In the genomic region with DNA sequence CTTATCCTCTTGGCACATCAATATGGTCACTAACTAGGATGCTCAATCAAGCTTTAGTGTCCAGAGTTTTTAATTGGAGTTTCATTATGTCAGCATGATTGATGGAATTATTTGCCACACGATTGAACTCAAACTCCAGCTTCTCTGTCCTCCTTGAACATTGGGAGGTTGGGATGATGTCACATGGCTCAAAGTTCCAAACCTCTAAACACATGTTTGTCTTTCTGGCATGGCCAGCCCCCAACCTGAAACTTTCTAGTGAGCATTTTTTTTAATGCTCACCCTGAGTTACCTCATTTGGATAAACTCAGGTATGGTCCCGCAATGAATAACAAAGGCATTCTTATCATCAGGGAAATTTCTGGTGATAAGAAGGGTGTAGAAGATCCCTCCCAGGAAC, we compare ENCODE assay signal across 1 cellular context.
A peak's percentile ranks its signal among the peaks of the same experiment; 100 is the strongest.
TF ChIP-seq lines count a peak whose summit lies in the region.

No MANE protein-coding gene starts in this region.

TF ChIP-seq in HepG2, 621 proteins besides CTCF, POLR2A, EP300 and RAD21 (continued from another document):
- TF ChIP-seq, protein P1, sequence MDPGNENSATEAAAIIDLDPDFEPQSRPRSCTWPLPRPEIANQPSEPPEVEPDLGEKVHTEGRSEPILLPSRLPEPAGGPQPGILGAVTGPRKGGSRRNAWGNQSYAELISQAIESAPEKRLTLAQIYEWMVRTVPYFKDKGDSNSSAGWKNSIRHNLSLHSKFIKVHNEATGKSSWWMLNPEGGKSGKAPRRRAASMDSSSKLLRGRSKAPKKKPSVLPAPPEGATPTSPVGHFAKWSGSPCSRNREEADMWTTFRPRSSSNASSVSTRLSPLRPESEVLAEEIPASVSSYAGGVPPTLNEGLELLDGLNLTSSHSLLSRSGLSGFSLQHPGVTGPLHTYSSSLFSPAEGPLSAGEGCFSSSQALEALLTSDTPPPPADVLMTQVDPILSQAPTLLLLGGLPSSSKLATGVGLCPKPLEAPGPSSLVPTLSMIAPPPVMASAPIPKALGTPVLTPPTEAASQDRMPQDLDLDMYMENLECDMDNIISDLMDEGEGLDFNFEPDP (CRISPR knock-in tag; conservative IDR thresholded peaks at IDR 0.05), result no peak
- TF ChIP-seq REXO4 (CRISPR knock-in tag; IDR thresholded peaks at IDR 0.05; ENCODE audit: borderline replicate concordance) (no peak), MATR3 (CRISPR knock-in tag; IDR thresholded peaks at IDR 0.05) (no peak), FOXA3 (CRISPR knock-in tag; IDR thresholded peaks at IDR 0.05) (peak; percentile 10; the same call in 1 of the 2 replicates), GATAD2A (CRISPR knock-in tag; IDR thresholded peaks at IDR 0.05) (peak; percentile 59), KDM1A (CRISPR knock-in tag; IDR thresholded peaks at IDR 0.05) (no peak), HMG20A (CRISPR knock-in tag; IDR thresholded peaks at IDR 0.05; ENCODE audit: borderline replicate concordance) (peak; percentile 31; the same call in 1 of the 2 replicates), ONECUT2 (CRISPR knock-in tag; IDR thresholded peaks at IDR 0.05) (no peak), RFXAP (CRISPR knock-in tag; IDR thresholded peaks at IDR 0.05; ENCODE audit: borderline replicate concordance) (no peak), MLLT10 (CRISPR knock-in tag; IDR thresholded peaks at IDR 0.05) (no peak), ZIK1 (CRISPR knock-in tag; IDR thresholded peaks at IDR 0.05; ENCODE audit: borderline replicate concordance, low read depth) (no peak), SKI (IDR thresholded peaks at IDR 0.05; ENCODE audit: partially characterized antibody) (no peak), ZNF547 (CRISPR knock-in tag; IDR thresholded peaks at IDR 0.05) (no peak), CEBPG (CRISPR knock-in tag; IDR thresholded peaks at IDR 0.05) (0 out of 2 replicates have a peak, but pooled peaks have one; percentile 13), MED1 (CRISPR knock-in tag; IDR thresholded peaks at IDR 0.05) (0 out of 2 replicates have a peak, but pooled peaks have one; percentile 40), SOX6 (IDR thresholded peaks at IDR 0.05) (no peak), SOX6 (CRISPR knock-in tag; IDR thresholded peaks at IDR 0.05) (0 out of 2 replicates have a peak, but pooled peaks have one; percentile 21), TBX3 (IDR thresholded peaks at IDR 0.05; ENCODE audit: borderline replicate concordance) (no peak), ESRRA (CRISPR knock-in tag; IDR thresholded peaks at IDR 0.05; ENCODE audit: low read depth) (no peak), ZMYM4 (CRISPR knock-in tag; IDR thresholded peaks at IDR 0.05) (peak; percentile 22; the same call in 1 of the 2 replicates), PHF21A (CRISPR knock-in tag; IDR thresholded peaks at IDR 0.05) (no peak), PHB2 (IDR thresholded peaks at IDR 0.05; ENCODE audit: partially characterized antibody) (no peak), ZFY (CRISPR knock-in tag; IDR thresholded peaks at IDR 0.05) (no peak), HNF4A (CRISPR knock-in tag; IDR thresholded peaks at IDR 0.05) (peak; percentile 69)
- TF ChIP-seq, protein P2, sequence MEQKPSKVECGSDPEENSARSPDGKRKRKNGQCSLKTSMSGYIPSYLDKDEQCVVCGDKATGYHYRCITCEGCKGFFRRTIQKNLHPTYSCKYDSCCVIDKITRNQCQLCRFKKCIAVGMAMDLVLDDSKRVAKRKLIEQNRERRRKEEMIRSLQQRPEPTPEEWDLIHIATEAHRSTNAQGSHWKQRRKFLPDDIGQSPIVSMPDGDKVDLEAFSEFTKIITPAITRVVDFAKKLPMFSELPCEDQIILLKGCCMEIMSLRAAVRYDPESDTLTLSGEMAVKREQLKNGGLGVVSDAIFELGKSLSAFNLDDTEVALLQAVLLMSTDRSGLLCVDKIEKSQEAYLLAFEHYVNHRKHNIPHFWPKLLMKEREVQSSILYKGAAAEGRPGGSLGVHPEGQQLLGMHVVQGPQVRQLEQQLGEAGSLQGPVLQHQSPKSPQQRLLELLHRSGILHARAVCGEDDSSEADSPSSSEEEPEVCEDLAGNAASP (CRISPR knock-in tag; IDR thresholded peaks at IDR 0.05; ENCODE audit: borderline replicate concordance), result 0 out of 2 replicates have a peak, but pooled peaks have one; percentile 40
- TF ChIP-seq, protein P3, sequence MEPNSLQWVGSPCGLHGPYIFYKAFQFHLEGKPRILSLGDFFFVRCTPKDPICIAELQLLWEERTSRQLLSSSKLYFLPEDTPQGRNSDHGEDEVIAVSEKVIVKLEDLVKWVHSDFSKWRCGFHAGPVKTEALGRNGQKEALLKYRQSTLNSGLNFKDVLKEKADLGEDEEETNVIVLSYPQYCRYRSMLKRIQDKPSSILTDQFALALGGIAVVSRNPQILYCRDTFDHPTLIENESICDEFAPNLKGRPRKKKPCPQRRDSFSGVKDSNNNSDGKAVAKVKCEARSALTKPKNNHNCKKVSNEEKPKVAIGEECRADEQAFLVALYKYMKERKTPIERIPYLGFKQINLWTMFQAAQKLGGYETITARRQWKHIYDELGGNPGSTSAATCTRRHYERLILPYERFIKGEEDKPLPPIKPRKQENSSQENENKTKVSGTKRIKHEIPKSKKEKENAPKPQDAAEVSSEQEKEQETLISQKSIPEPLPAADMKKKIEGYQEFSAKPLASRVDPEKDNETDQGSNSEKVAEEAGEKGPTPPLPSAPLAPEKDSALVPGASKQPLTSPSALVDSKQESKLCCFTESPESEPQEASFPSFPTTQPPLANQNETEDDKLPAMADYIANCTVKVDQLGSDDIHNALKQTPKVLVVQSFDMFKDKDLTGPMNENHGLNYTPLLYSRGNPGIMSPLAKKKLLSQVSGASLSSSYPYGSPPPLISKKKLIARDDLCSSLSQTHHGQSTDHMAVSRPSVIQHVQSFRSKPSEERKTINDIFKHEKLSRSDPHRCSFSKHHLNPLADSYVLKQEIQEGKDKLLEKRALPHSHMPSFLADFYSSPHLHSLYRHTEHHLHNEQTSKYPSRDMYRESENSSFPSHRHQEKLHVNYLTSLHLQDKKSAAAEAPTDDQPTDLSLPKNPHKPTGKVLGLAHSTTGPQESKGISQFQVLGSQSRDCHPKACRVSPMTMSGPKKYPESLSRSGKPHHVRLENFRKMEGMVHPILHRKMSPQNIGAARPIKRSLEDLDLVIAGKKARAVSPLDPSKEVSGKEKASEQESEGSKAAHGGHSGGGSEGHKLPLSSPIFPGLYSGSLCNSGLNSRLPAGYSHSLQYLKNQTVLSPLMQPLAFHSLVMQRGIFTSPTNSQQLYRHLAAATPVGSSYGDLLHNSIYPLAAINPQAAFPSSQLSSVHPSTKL (CRISPR knock-in tag; IDR thresholded peaks at IDR 0.05), result peak; percentile 63
- TF ChIP-seq, protein P4, sequence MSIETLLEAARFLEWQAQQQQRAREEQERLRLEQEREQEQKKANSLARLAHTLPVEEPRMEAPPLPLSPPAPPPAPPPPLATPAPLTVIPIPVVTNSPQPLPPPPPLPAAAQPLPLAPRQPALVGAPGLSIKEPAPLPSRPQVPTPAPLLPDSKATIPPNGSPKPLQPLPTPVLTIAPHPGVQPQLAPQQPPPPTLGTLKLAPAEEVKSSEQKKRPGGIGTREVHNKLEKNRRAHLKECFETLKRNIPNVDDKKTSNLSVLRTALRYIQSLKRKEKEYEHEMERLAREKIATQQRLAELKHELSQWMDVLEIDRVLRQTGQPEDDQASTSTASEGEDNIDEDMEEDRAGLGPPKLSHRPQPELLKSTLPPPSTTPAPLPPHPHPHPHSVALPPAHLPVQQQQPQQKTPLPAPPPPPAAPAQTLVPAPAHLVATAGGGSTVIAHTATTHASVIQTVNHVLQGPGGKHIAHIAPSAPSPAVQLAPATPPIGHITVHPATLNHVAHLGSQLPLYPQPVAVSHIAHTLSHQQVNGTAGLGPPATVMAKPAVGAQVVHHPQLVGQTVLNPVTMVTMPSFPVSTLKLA (IDR thresholded peaks at IDR 0.05), result peak; percentile 43; the same call in 1 of the 2 replicates
- TF ChIP-seq, protein P5, sequence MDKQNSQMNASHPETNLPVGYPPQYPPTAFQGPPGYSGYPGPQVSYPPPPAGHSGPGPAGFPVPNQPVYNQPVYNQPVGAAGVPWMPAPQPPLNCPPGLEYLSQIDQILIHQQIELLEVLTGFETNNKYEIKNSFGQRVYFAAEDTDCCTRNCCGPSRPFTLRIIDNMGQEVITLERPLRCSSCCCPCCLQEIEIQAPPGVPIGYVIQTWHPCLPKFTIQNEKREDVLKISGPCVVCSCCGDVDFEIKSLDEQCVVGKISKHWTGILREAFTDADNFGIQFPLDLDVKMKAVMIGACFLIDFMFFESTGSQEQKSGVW (CRISPR knock-in tag; IDR thresholded peaks at IDR 0.05; ENCODE audit: borderline replicate concordance), result no peak
- TF ChIP-seq, protein P6, sequence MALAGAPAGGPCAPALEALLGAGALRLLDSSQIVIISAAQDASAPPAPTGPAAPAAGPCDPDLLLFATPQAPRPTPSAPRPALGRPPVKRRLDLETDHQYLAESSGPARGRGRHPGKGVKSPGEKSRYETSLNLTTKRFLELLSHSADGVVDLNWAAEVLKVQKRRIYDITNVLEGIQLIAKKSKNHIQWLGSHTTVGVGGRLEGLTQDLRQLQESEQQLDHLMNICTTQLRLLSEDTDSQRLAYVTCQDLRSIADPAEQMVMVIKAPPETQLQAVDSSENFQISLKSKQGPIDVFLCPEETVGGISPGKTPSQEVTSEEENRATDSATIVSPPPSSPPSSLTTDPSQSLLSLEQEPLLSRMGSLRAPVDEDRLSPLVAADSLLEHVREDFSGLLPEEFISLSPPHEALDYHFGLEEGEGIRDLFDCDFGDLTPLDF (CRISPR knock-in tag; IDR thresholded peaks at IDR 0.05), result no peak
- TF ChIP-seq, protein P7, sequence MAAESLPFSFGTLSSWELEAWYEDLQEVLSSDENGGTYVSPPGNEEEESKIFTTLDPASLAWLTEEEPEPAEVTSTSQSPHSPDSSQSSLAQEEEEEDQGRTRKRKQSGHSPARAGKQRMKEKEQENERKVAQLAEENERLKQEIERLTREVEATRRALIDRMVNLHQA (CRISPR knock-in tag; IDR thresholded peaks at IDR 0.05), result no peak
- TF ChIP-seq, protein P8, sequence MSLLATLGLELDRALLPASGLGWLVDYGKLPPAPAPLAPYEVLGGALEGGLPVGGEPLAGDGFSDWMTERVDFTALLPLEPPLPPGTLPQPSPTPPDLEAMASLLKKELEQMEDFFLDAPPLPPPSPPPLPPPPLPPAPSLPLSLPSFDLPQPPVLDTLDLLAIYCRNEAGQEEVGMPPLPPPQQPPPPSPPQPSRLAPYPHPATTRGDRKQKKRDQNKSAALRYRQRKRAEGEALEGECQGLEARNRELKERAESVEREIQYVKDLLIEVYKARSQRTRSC (CRISPR knock-in tag; IDR thresholded peaks at IDR 0.05; ENCODE audit: low read depth), result no peak
- TF ChIP-seq, protein P9, sequence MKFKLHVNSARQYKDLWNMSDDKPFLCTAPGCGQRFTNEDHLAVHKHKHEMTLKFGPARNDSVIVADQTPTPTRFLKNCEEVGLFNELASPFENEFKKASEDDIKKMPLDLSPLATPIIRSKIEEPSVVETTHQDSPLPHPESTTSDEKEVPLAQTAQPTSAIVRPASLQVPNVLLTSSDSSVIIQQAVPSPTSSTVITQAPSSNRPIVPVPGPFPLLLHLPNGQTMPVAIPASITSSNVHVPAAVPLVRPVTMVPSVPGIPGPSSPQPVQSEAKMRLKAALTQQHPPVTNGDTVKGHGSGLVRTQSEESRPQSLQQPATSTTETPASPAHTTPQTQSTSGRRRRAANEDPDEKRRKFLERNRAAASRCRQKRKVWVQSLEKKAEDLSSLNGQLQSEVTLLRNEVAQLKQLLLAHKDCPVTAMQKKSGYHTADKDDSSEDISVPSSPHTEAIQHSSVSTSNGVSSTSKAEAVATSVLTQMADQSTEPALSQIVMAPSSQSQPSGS (CRISPR knock-in tag; IDR thresholded peaks at IDR 0.05), result peak; percentile 79; the same call in 1 of the 2 replicates
- TF ChIP-seq, protein P10, sequence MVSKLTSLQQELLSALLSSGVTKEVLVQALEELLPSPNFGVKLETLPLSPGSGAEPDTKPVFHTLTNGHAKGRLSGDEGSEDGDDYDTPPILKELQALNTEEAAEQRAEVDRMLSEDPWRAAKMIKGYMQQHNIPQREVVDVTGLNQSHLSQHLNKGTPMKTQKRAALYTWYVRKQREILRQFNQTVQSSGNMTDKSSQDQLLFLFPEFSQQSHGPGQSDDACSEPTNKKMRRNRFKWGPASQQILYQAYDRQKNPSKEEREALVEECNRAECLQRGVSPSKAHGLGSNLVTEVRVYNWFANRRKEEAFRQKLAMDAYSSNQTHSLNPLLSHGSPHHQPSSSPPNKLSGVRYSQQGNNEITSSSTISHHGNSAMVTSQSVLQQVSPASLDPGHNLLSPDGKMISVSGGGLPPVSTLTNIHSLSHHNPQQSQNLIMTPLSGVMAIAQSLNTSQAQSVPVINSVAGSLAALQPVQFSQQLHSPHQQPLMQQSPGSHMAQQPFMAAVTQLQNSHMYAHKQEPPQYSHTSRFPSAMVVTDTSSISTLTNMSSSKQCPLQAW (CRISPR knock-in tag; IDR thresholded peaks at IDR 0.05), result no peak
- TF ChIP-seq, protein P11, sequence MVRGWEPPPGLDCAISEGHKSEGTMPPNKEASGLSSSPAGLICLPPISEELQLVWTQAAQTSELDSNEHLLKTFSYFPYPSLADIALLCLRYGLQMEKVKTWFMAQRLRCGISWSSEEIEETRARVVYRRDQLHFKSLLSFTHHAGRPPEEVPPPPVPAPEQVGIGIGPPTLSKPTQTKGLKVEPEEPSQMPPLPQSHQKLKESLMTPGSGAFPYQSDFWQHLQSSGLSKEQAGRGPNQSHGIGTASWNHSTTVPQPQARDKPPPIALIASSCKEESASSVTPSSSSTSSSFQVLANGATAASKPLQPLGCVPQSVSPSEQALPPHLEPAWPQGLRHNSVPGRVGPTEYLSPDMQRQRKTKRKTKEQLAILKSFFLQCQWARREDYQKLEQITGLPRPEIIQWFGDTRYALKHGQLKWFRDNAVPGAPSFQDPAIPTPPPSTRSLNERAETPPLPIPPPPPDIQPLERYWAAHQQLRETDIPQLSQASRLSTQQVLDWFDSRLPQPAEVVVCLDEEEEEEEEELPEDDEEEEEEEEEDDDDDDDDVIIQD (CRISPR knock-in tag; IDR thresholded peaks at IDR 0.05; ENCODE audit: low read depth), result peak; percentile 71; the same call in 1 of the 2 replicates
- TF ChIP-seq, protein P12, sequence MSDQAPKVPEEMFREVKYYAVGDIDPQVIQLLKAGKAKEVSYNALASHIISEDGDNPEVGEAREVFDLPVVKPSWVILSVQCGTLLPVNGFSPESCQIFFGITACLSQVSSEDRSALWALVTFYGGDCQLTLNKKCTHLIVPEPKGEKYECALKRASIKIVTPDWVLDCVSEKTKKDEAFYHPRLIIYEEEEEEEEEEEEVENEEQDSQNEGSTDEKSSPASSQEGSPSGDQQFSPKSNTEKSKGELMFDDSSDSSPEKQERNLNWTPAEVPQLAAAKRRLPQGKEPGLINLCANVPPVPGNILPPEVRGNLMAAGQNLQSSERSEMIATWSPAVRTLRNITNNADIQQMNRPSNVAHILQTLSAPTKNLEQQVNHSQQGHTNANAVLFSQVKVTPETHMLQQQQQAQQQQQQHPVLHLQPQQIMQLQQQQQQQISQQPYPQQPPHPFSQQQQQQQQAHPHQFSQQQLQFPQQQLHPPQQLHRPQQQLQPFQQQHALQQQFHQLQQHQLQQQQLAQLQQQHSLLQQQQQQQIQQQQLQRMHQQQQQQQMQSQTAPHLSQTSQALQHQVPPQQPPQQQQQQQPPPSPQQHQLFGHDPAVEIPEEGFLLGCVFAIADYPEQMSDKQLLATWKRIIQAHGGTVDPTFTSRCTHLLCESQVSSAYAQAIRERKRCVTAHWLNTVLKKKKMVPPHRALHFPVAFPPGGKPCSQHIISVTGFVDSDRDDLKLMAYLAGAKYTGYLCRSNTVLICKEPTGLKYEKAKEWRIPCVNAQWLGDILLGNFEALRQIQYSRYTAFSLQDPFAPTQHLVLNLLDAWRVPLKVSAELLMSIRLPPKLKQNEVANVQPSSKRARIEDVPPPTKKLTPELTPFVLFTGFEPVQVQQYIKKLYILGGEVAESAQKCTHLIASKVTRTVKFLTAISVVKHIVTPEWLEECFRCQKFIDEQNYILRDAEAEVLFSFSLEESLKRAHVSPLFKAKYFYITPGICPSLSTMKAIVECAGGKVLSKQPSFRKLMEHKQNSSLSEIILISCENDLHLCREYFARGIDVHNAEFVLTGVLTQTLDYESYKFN (CRISPR knock-in tag; conservative IDR thresholded peaks at IDR 0.05), result peak; percentile 55
